In the genomic region with DNA sequence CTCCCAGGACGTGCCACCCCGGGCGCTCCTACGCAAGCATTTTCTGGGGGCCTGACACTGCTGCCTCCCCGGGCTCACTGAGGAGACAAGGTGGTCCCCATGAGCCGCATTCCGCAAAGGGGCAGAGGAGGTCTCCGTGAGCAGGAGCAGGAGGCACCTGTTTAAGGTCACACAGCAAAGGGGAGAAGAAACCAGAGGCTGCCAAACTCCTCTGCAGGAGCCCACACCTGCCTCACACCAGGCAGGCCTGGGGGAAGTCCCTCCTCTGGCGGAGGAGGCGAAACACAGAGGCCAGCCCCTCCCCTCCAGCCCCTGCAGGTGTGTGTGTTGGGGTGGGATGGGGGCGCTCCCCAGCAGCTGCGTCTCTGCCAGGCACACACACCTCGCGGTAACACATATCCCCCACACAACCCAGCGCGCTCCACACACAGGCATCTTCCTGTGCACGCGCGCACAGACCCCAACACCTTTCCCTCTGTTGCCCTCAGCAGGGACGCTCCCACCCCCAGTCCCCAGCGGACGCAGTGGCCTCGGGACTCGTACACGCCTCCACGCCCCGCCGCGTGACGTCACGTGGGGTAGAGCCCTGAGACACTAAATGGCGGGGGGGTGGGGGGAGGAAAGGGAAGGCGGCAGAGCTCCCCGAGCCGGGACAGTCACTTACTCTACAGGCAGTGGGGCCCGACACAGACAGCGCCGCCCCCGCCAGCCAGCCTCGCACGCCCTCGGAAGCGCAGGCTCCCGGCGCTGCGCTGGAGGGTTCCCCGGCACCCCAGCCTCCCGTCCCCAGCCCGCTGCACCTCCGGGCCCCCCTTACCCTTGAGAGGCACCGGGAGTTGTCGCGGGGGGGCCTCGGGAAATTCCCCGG, we compare ENCODE assay signal across 8 cellular contexts. TPM values are rescaled to one million over a fixed set of nuclear protein-coding genes. Genes with fewer than 3 reads are reported as not detected.
DNase-seq lines count a peak whose midpoint lies in the region; ATAC-seq and TF ChIP-seq lines count a peak whose summit lies in the region.

No MANE protein-coding gene starts in this region.

- intact Hi-C loops in stomach (cut with DNase I; ENCODE audit: low total_unique reads) = no loop called here

- H3K36me3 ChIP-seq in Peyer's patch = no peaks in the 10 kb centered on the region
- H3K36me3 ChIP-seq in stomach = no peaks in the 10 kb centered on the region

- H3K4me3 ChIP-seq in Peyer's patch (peak overlapping the region; percentile 42 to 65 (median 49)), stomach (peak overlapping the region; percentile 31 to 49 (median 32))

- DNase-seq in NCI-H1417 (lab: John Stamatoyannopoulos, UW) = peak; percentile 5 to 83 (median 80)
- no peak for DNase-seq in NCI-H1417 treated with DMSO at 0.1 percent for 48 hours (lab: John Stamatoyannopoulos, UW)
- DNase-seq in Peyer's patch = peak in 2 of 3 donors; percentile 95 to 96
- peak; percentile 73 for DNase-seq in activated naive CD4-positive, alpha-beta T cell treated with anti-CD3 and anti-CD28 coated beads, Interleukin-2, amount 50 U/mL, for 16 hours
- peak; percentile 51 for DNase-seq in mucosa of gallbladder (ENCODE audit: low spot score)
- peak; percentile 63 for DNase-seq in stomach
- DNase-seq in NK-92 treated with Interleukin-12 subunit alpha and Interleukin-12 subunit beta, amount 100 ng/mL, for 24 hours (lab: John Stamatoyannopoulos, UW) = no peak

- TF ChIP-seq CTCF in Peyer's patch (IDR thresholded peaks at IDR 0.05) = no peak
- TF ChIP-seq CTCF in stomach (IDR thresholded peaks at IDR 0.05) = no peak

- ATAC-seq in HG02884 (IDR thresholded peaks at IDR 0.05; ENCODE audit: unreplicated experiment) = peak; percentile 71

- 3 to 5% (median 4%) methylated on average over 24 to 55 of the region's 55 CpGs for WGBS in stomach, 5 donors

- H3K9me3 ChIP-seq in Peyer's patch (no peaks in the 10 kb centered on the region), stomach (no peaks in the 10 kb centered on the region)

- TF ChIP-seq EP300 in stomach (IDR thresholded peaks at IDR 0.05) = no peak

- H3K27ac ChIP-seq in Peyer's patch (peak overlapping the region; percentile 4 to 87 (median 64)), stomach (peak overlapping the region in 2 of 5 donors; percentile 3 to 67)

- peaks cover 0 to 29% (median 18%) of the 10 kb centered on the region in 4 donors for H3K4me1 ChIP-seq in Peyer's patch
- peaks cover 17 to 39% (median 37%) of the 10 kb centered on the region in 4 donors for H3K4me1 ChIP-seq in stomach

- H3K27me3 ChIP-seq in Peyer's patch = peaks cover 0 to 22% of the 10 kb centered on the region in 2 donors
- H3K27me3 ChIP-seq in stomach = peaks cover 11 to 100% (median 61%) of the 10 kb centered on the region in 3 donors

- TF ChIP-seq POLR2A in Peyer's patch (IDR thresholded peaks at IDR 0.05) (no peak), stomach (IDR thresholded peaks at IDR 0.05) (no peak)

RNA-seq across cellular contexts. Expression of gene WNT10A, which starts 0.5 kb away (rescaled TPM):
- total RNA-seq in Peyer's patch = 1 to 10 TPM in 1 of 4 donors, under 1 TPM in 1, not detected in 2; 0.27 to 2.5 TPM
- 0.12 TPM for total RNA-seq in mucosa of gallbladder
- total RNA-seq in stomach = 1 to 10 TPM in 1 of 5 donors, not detected in 4; 4.3 TPM
- polyA plus RNA-seq in stomach = 1 to 10 TPM in 1 of 3 donors, not detected in 2; 6.7 TPM

RNA-seq across cellular contexts. Expression of gene WNT6, which starts 20.5 kb away (rescaled TPM):
- total RNA-seq in Peyer's patch (not detected), mucosa of gallbladder (1.5 TPM), stomach (1 to 10 TPM in 2 of 5 donors, not detected in 3; 1.8 to 3.3 TPM)
- polyA plus RNA-seq in stomach = 1 to 10 TPM in 1 of 3 donors, under 1 TPM in 2; 0.25 to 2.9 (median 0.76) TPM

RNA-seq across cellular contexts. Expression of gene PRKAG3, which starts 48.5 kb away (rescaled TPM):
- total RNA-seq in Peyer's patch = not detected
- total RNA-seq in mucosa of gallbladder = not detected
- not detected for total RNA-seq in stomach
- not detected for polyA plus RNA-seq in stomach

Comparison
In these comparisons a context has a peak if more than half of its experiments do, and no peak if none do; other contexts are left out.
1. DNase-seq: peak in NCI-H1417 (3 of 3), Peyer's patch (2 of 3), activated naive CD4-positive, alpha-beta T cell treated with anti-CD3 and anti-CD28 coated beads, Interleukin-2, amount 50 U/mL, for 16 hours (single experiment), mucosa of gallbladder (single experiment) and stomach (single experiment); none in NCI-H1417 treated with DMSO at 0.1 percent for 48 hours (single experiment) and NK-92 treated with Interleukin-12 subunit alpha and Interleukin-12 subunit beta, amount 100 ng/mL, for 24 hours (single experiment).